1 cellular context compared by ENCODE assay signal in the genomic region with DNA sequence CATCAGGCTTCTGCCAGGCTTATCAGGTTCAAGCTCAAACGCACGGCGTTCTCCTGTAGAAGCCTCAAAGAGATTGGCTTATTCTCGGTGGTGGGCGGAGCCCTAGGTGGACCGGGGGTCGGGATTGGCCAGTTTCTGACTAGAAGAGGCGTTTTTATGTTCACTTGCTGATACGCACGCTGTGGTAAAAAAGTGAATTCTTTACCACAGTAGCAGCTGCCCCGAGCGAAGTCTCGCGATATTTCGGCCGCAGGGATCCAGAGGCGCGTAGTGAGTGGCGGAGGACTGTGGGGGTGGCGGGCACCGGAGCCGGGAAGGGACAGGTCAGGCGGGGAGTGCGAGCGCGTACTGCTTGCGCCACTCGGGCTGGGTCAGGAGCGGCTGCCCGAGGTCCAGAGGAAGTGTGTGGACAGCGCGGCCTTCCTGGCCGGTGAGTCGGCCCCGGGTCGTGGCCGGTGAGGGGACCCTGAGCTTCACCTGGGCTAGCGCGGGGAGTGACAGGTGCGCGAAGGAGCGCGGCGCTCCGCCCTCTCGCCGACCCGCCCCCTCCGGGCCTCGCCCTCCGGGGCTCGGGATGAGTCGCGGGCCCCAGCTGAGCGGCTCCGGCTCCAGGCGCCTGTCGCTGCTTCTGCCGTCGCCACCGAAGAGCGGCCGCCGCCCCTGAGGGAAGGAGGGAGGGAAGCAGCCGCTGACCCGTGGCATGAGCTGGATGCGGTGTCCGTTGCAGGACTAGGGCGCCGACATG.
TF ChIP-seq lines count a peak whose summit lies in the region.

Gene DMXL1 (plus strand): TSS at position 260 of the 745 bp plus-strand sequence. CDS start 483 bp downstream, at position 743.

TF ChIP-seq in IMR-90, 13 proteins besides CTCF, POLR2A, EP300 and RAD21 (continued from another document):
- TF ChIP-seq USF2 (IDR thresholded peaks at IDR 0.05; ENCODE audit: low read depth, low read length) = no peak
- no peak for TF ChIP-seq NFE2L2 (IDR thresholded peaks at IDR 0.05; ENCODE audit: low read depth, low read length)
- no peak for TF ChIP-seq FOS (IDR thresholded peaks at IDR 0.05; ENCODE audit: low read depth, low read length)
